ENCODE assay signal across 22 cellular contexts in the genomic region with DNA sequence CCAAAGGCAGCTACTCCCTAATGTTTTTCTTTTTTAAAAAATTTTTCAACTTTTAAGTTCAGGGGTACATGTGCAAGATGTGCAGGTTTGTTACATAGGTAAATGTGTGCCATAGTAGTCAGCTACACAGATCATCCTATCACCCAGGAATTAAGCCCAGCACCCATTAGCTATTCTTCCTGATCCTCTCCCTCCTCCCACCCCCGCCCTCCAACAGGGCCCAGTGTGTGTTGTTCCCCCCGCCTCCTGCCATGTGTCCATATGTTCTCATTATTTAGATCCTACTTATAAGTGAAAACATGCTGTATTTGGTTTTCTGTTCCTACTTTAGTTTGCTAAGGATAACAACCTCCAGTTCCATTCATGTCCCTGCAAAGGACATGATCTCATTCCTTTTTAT. TPM values are rescaled to one million over a fixed set of nuclear protein-coding genes. Genes with fewer than 3 reads are reported as not detected.
"Had no signal": no experiment of that assay in that cellular context is flagged by ENCODE, and none has a peak within 500 bp of the region (broad histone marks: within the 10 kb centered on the region; RNA-seq: fewer than 3 reads in every experiment).

No MANE protein-coding gene starts in this region.

- H3K27ac ChIP-seq: HL-60, KMS-11, RWPE1 had no signal

- FAIRE-seq: HTR-8/SVneo, K562 had no signal

- H3K4me3 ChIP-seq: K562 had no signal

- DNase-seq: Kasumi-1, MM.1S, NCI-H1092 treated with DMSO at 0.1 percent for 48 hours, NCI-H1436, NCI-H1930, NCI-H2081, NCI-H2107, NCI-H345, NCI-H446 treated with DMSO at 0.1 percent for 48 hours, NCI-H510A treated with DMSO at 0.1 percent for 48 hours, PC-3, SHP77, SK-N-SH, SW 1271, T-cell had no signal

RNA-seq across cellular contexts. Expression of gene TRIM15, which starts 12.4 kb away (rescaled TPM):
- total RNA-seq: M059J, PC-3, SK-MEL-5, T-cell had no signal

RNA-seq across cellular contexts. Expression of gene TRIM10, which starts 14.8 kb away (rescaled TPM):
- total RNA-seq: M059J, PC-3, SK-MEL-5, T-cell had no signal

RNA-seq across cellular contexts. Expression of gene TRIM40, which starts 39.8 kb away (rescaled TPM):
- total RNA-seq: K562, M059J, PC-3, SK-MEL-5, T-cell had no signal
